1 cellular context compared by ENCODE assay signal in genomic region chr9:137029058-137029922, GRCh38.
TF ChIP-seq lines count a peak whose summit lies in the region.

No MANE protein-coding gene starts in this region.

TF ChIP-seq in GM12878, 131 proteins besides CTCF, POLR2A, EP300 and RAD21:
- no peak for TF ChIP-seq CBX5 (IDR thresholded peaks at IDR 0.05; ENCODE audit: low read depth)
- 0 out of 2 replicates have a peak, but pooled peaks have one; percentile 14 for TF ChIP-seq NBN (IDR thresholded peaks at IDR 0.05)
- TF ChIP-seq MTA2 (IDR thresholded peaks at IDR 0.05; ENCODE audit: low read depth): 0 out of 2 replicates have a peak, but pooled peaks have one; percentile 26
- TF ChIP-seq RUNX3 (IDR thresholded peaks at IDR 0.05; ENCODE audit: low read length): 0 out of 2 replicates have a peak, but pooled peaks have one; percentile 10
- TF ChIP-seq PAX5 (IDR thresholded peaks at IDR 0.05; ENCODE audit: borderline replicate concordance, low read depth, low read length): no peak
- TF ChIP-seq ATF3 (IDR thresholded peaks at IDR 0.05; ENCODE audit: borderline replicate concordance, extremely low read depth, low read depth, low read length): no peak
- peak; percentile 45; the same call in 1 of the 2 replicates for TF ChIP-seq SMC3 (IDR thresholded peaks at IDR 0.05; ENCODE audit: borderline replicate concordance, low read length)
- TF ChIP-seq SP1 (IDR thresholded peaks at IDR 0.05; ENCODE audit: low read depth, low read length): peak; percentile 10
- peak; percentile 94 for TF ChIP-seq NR2F1 (conservative IDR thresholded peaks at IDR 0.05)
- peak in 1 of 2 experiments; percentile 37; a peak in 1 of 4 replicates for TF ChIP-seq BHLHE40 (IDR thresholded peaks at IDR 0.05; ENCODE audit: borderline replicate concordance in 1 of 2, low read depth in 2 of 2, low read length in 1 of 2)
- no peak for TF ChIP-seq CUX1 (IDR thresholded peaks at IDR 0.05; ENCODE audit: insufficient replicate concordance, low read depth, low read length)
- TF ChIP-seq GATAD2B (conservative IDR thresholded peaks at IDR 0.05; ENCODE audit: low read depth): peak; percentile 35; the same call in 1 of the 2 replicates
- no peak for TF ChIP-seq GABPA (IDR thresholded peaks at IDR 0.05; ENCODE audit: low read depth)
- TF ChIP-seq SPI1 (IDR thresholded peaks at IDR 0.05; ENCODE audit: borderline replicate concordance, insufficient read depth, low read depth, low read length): no peak
- TF ChIP-seq HCFC1 (IDR thresholded peaks at IDR 0.05; ENCODE audit: low read length): no peak
- TF ChIP-seq TCF12 (IDR thresholded peaks at IDR 0.05; ENCODE audit: low read depth, low read length): 0 out of 2 replicates have a peak, but pooled peaks have one; percentile 18
- TF ChIP-seq CEBPB (IDR thresholded peaks at IDR 0.05; ENCODE audit: borderline replicate concordance in 1 of 2, low read depth in 2 of 2, low read length in 2 of 2): no peak
- TF ChIP-seq PBX3 (IDR thresholded peaks at IDR 0.05; ENCODE audit: insufficient replicate concordance, low read depth, low read length): peak; percentile 29
- no peak for TF ChIP-seq RBBP5 (conservative IDR thresholded peaks at IDR 0.05)
- TF ChIP-seq NKRF (conservative IDR thresholded peaks at IDR 0.05): no peak
- 0 out of 2 replicates have a peak, but pooled peaks have one; percentile 37 for TF ChIP-seq BACH1 (IDR thresholded peaks at IDR 0.05; ENCODE audit: borderline replicate concordance)
- no peak for TF ChIP-seq HDGF (IDR thresholded peaks at IDR 0.05)
- no peak for TF ChIP-seq HDAC6 (IDR thresholded peaks at IDR 0.05; ENCODE audit: unreplicated experiment)
TF ChIP-seq in GM12878: peak in this region for 11.
